Comparison of ENCODE assay signal across 26 cellular contexts in genomic region chr1:213268221-213268620, GRCh38.
DNase-seq lines count a peak whose midpoint lies in the region; ATAC-seq and TF ChIP-seq lines count a peak whose summit lies in the region.
"Had no signal": no experiment of that assay in that cellular context is flagged by ENCODE, and none has a peak within 500 bp of the region (broad histone marks: within the 10 kb centered on the region; RNA-seq: fewer than 3 reads in every experiment).

No MANE protein-coding gene starts in this region.

- peak; percentile 65 for DNase-seq in A172 (ENCODE audit: low spot score)
- DNase-seq in HCEC 1CT, result peak; percentile 57
- DNase-seq in amniotic epithelial cell (ENCODE audit: low read depth), result peak; percentile 74
- peak; percentile 55 for DNase-seq in glomerular visceral epithelial cell (ENCODE audit: extremely low spot score)
- DNase-seq in psoas muscle, result no peak
- no peak for DNase-seq in dorsolateral prefrontal cortex
- no peak for DNase-seq in SW480 (ENCODE audit: low spot score)
- no peak for DNase-seq in erythroblast (lab: John Stamatoyannopoulos, UW)
- DNase-seq: activated CD8-positive, alpha-beta T cell treated with anti-CD3 and anti-CD28 coated beads for 36 hours; activated T-cell treated with anti-CD3 and anti-CD28 coated beads for 4 hours; adrenal gland; caudate nucleus; MM.1S; naive thymus-derived CD8-positive, alpha-beta T cell; NCI-H1436; NCI-H524 treated with DMSO at 0.1 percent for 48 hours; ovary; right cardiac atrium; SK-N-SH; stomach; transverse colon had no signal

- H3K9me3 ChIP-seq in psoas muscle, result no peaks in the 10 kb centered on the region
- H3K9me3 ChIP-seq: adrenal gland, ovary, SK-N-SH had no signal

- H3K27ac ChIP-seq in psoas muscle (no peak overlapping the region), dorsolateral prefrontal cortex (no peak overlapping the region)
- H3K27ac ChIP-seq: adrenal gland; BLaER1 treated with 17β-estradiol and CSF1 and Interleukin-3, amounts not matched to agents 10 nM and 100 nM; epithelial cell of prostate; gastroesophageal sphincter; ovary; stomach; transverse colon had no signal

- TF ChIP-seq CTCF in psoas muscle (IDR thresholded peaks at IDR 0.05) (no peak), dorsolateral prefrontal cortex (IDR thresholded peaks at IDR 0.05 in 54 of 56, conservative IDR thresholded peaks at IDR 0.05 in 2 of 56; ENCODE audit: low read depth in 1 of 56, partially characterized antibody in 56 of 56) (no peak)

- no peaks in the 10 kb centered on the region for H3K4me1 ChIP-seq in psoas muscle
- H3K4me1 ChIP-seq: adrenal gland; BLaER1 treated with 17β-estradiol and CSF1 and Interleukin-3, amounts not matched to agents 10 nM and 100 nM; gastroesophageal sphincter had no signal

- H3K4me3 ChIP-seq in psoas muscle, result no peak overlapping the region
- no peak overlapping the region for H3K4me3 ChIP-seq in dorsolateral prefrontal cortex
- H3K4me3 ChIP-seq: adrenal gland; BLaER1 treated with 17β-estradiol and CSF1 and Interleukin-3, amounts not matched to agents 10 nM and 100 nM; gastroesophageal sphincter; ovary; stomach; transverse colon had no signal

- intact Hi-C loops in psoas muscle (cut with DNase I) (loop anchor here in 1 of 2 donors (5.0 kb wide), 1 partner anchor 1216 kb away; no protein-coding TSS in a partner anchor), dorsolateral prefrontal cortex (cut with DNase I) (no loop called here)

- ATAC-seq in psoas muscle, result no peak
- ATAC-seq: activated CD8-positive, alpha-beta T cell treated with anti-CD3 and anti-CD28 coated beads for 36 hours; gastroesophageal sphincter; left lobe of liver; naive thymus-derived CD8-positive, alpha-beta T cell; right cardiac atrium; WTC11 had no signal

- H3K36me3 ChIP-seq in psoas muscle (ENCODE audit: insufficient read depth in 1 of 2, low read depth in 1 of 2), result peaks cover 0 to 3% of the 10 kb centered on the region in 2 donors
- H3K36me3 ChIP-seq: adrenal gland, ovary had no signal

- H3K27me3 ChIP-seq in psoas muscle (ENCODE audit: insufficient read depth in 3 of 3, low read length in 2 of 3), result no peaks in the 10 kb centered on the region
- H3K27me3 ChIP-seq in dorsolateral prefrontal cortex, result no peaks in the 10 kb centered on the region
- H3K27me3 ChIP-seq: adrenal gland; BLaER1 treated with 17β-estradiol and CSF1 and Interleukin-3, amounts not matched to agents 10 nM and 100 nM; gastroesophageal sphincter; ovary; stomach; transverse colon had no signal

- TF ChIP-seq POLR2A in erythroblast (IDR thresholded peaks at IDR 0.05; ENCODE audit: low read length), result no peak

Comparison
In these comparisons a context has a peak if more than half of its experiments do, and no peak if none do; other contexts are left out.
1. DNase-seq: peak in A172 (single experiment), HCEC 1CT (single experiment), amniotic epithelial cell (single experiment) and glomerular visceral epithelial cell (single experiment); none in psoas muscle (0 of 2), dorsolateral prefrontal cortex (0 of 10), SW480 (single experiment) and erythroblast (0 of 2).